Comparison of ENCODE assay signal across 17 cellular contexts in genomic region chr6:13079096-13079758, GRCh38.
"Had no signal": no experiment of that assay in that cellular context is flagged by ENCODE, and none has a peak within 500 bp of the region (broad histone marks: within the 10 kb centered on the region; RNA-seq: fewer than 3 reads in every experiment).

No MANE protein-coding gene starts in this region.

- H3K27me3 Mint-ChIP-seq: stimulated activated naive CD8-positive, alpha-beta T cell treated with anti-CD3 and anti-CD28 coated beads, Interleukin-15, amount 100 ng/mL, for 72 hours had no signal

- H3K36me3 ChIP-seq: tibial nerve, WERI-Rb-1 had no signal

- DNase-seq: activated CD4-positive, alpha-beta T cell treated with anti-CD3 and anti-CD28 coated beads for 4 hours; activated CD8-positive, alpha-beta memory T cell treated with anti-CD3 and anti-CD28 coated beads, Interleukin-2, amount 50 U/mL, for 48 hours; activated CD8-positive, alpha-beta T cell treated with anti-CD3 and anti-CD28 coated beads, Interleukin-2, amount 10 ng/mL, durations not matched to agents 7 days and 5 days; activated naive CD4-positive, alpha-beta T cell treated with Interleukin-2 at 50 U/mL for 16 hours; activated naive CD8-positive, alpha-beta T cell treated with anti-CD3 and anti-CD28 coated beads, Interleukin-2, amount 50 U/mL, for 24 hours; dermis blood vessel endothelial cell; immature natural killer cell; naive B cell; stimulated activated CD4-positive, alpha-beta T cell treated with anti-CD3 and anti-CD28 coated beads, Interleukin-4, amount 100 ng/mL, for 4 hours; stimulated activated naive CD8-positive, alpha-beta T cell treated with anti-CD3 and anti-CD28 coated beads, Interleukin-15, amount 100 ng/mL, for 72 hours; T-helper 9 cell; WERI-Rb-1 had no signal

- H3K27ac Mint-ChIP-seq: activated CD8-positive, alpha-beta T cell treated with anti-CD3 and anti-CD28 coated beads, Interleukin-2, amount 10 ng/mL, durations not matched to agents 7 days and 5 days; activated naive CD8-positive, alpha-beta T cell treated with anti-CD3 and anti-CD28 coated beads, Interleukin-2, amount 50 U/mL, for 24 hours; activated T-helper 1 cell treated with anti-CD3 and anti-CD28 coated beads, Interleukin-12 subunit alpha, Interleukin-12 subunit beta, Interleukin-2, Interleukin-4 antibody, amounts not matched to agents 30 ng/mL and 10 ng/mL and 1 ng/mL, durations not matched to agents 14 hours and 24 hours and 36 hours; immature natural killer cell; naive B cell; stimulated activated naive CD8-positive, alpha-beta T cell treated with anti-CD3 and anti-CD28 coated beads, Interleukin-15, amount 100 ng/mL, for 72 hours had no signal

- H3K27me3 ChIP-seq: tibial nerve had no signal

- H3K9me3 ChIP-seq: tibial nerve had no signal

- H3K4me1 ChIP-seq: parathyroid adenoma had no signal

- H3K27ac ChIP-seq: parathyroid adenoma, WERI-Rb-1 had no signal

- H3K9me3 Mint-ChIP-seq: activated T-helper 1 cell treated with anti-CD3 and anti-CD28 coated beads, Interleukin-12 subunit alpha, Interleukin-12 subunit beta, Interleukin-2, Interleukin-4 antibody, amounts not matched to agents 30 ng/mL and 10 ng/mL and 1 ng/mL, durations not matched to agents 14 hours and 24 hours and 36 hours; central memory CD8-positive, alpha-beta T cell had no signal

- H3K36me3 Mint-ChIP-seq: immature natural killer cell, naive B cell had no signal

- H3K4me3 Mint-ChIP-seq: activated CD8-positive, alpha-beta T cell treated with anti-CD3 and anti-CD28 coated beads, Interleukin-2, amount 10 ng/mL, durations not matched to agents 7 days and 5 days; activated naive CD8-positive, alpha-beta T cell treated with anti-CD3 and anti-CD28 coated beads, Interleukin-2, amount 50 U/mL, for 24 hours; activated T-helper 1 cell treated with anti-CD3 and anti-CD28 coated beads, Interleukin-12 subunit alpha, Interleukin-12 subunit beta, Interleukin-2, Interleukin-4 antibody, amounts not matched to agents 30 ng/mL and 10 ng/mL and 1 ng/mL, durations not matched to agents 14 hours and 24 hours and 36 hours; central memory CD8-positive, alpha-beta T cell; immature natural killer cell; naive B cell; stimulated activated naive CD8-positive, alpha-beta T cell treated with anti-CD3 and anti-CD28 coated beads, Interleukin-15, amount 100 ng/mL, for 72 hours had no signal

- H3K4me1 Mint-ChIP-seq: activated naive CD8-positive, alpha-beta T cell treated with anti-CD3 and anti-CD28 coated beads, Interleukin-2, amount 50 U/mL, for 24 hours; central memory CD8-positive, alpha-beta T cell; immature natural killer cell; naive B cell; stimulated activated naive CD8-positive, alpha-beta T cell treated with anti-CD3 and anti-CD28 coated beads, Interleukin-15, amount 100 ng/mL, for 72 hours had no signal

- H3K4me3 ChIP-seq: skin epidermis, tibial nerve had no signal

- H3K79me2 ChIP-seq: parathyroid adenoma had no signal

- H2AFZ ChIP-seq: parathyroid adenoma had no signal

- ATAC-seq: activated CD8-positive, alpha-beta T cell treated with anti-CD3 and anti-CD28 coated beads, Interleukin-2, amount 10 ng/mL, durations not matched to agents 7 days and 5 days; activated naive CD8-positive, alpha-beta T cell treated with anti-CD3 and anti-CD28 coated beads, Interleukin-2, amount 50 U/mL, for 24 hours; stimulated activated naive CD8-positive, alpha-beta T cell treated with anti-CD3 and anti-CD28 coated beads, Interleukin-15, amount 100 ng/mL, for 72 hours had no signal

- H3K9ac ChIP-seq: parathyroid adenoma had no signal
